ENCODE assay signal across 1 cellular context in the genomic region with DNA sequence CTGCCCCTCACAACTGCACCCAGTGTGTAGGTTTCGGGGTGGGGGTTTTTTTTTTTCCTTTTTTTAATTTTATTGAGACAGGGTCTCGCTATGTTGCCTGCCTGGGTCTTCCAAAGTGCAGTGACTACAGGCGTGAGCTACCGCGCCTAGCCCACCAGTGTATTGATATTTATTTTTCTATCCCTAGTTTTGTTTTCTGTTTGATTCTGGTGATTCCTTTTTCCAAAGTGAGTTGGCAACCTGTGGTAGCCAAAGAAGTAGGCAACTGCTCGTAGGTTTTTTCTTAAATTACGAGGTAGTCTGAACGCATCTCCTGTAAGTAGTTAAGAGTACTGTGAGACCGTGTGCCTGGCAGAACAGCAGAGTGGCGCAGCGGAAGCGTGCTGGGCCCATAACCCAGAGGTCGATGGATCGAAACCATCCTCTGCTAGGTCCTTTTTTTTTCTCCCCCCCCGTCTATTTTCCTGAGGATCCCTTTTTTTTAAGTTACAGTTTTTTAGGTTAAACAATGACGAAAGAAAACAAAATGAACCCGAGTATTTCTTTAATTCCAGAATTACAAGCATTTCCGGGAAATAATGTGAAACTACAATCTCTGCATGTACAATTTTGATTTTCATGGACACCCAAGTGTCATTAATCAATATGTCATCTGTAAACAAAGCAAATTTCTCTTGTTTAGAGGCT.
A peak's percentile ranks its signal among the peaks of the same experiment; 100 is the strongest.
TF ChIP-seq lines count a peak whose summit lies in the region.

No MANE protein-coding gene starts in this region.

TF ChIP-seq in HepG2, 621 proteins besides CTCF, POLR2A, EP300 and RAD21 (continued from another document and continues in another):
- TF ChIP-seq ZBTB46 (CRISPR knock-in tag; IDR thresholded peaks at IDR 0.05; ENCODE audit: borderline replicate concordance) (no peak), SMC3 (IDR thresholded peaks at IDR 0.05; ENCODE audit: low read length) (0 out of 2 replicates have a peak, but pooled peaks have one; percentile 3), HNRNPK (IDR thresholded peaks at IDR 0.05; ENCODE audit: low read depth, low read length, poor library complexity, severe bottlenecking) (no peak), KDM2A (CRISPR knock-in tag; IDR thresholded peaks at IDR 0.05; ENCODE audit: borderline replicate concordance, low read depth) (no peak; the same call in 1 of the 2 replicates), CHD2 (IDR thresholded peaks at IDR 0.05; ENCODE audit: low read depth, low read length) (no peak), AGO1 (IDR thresholded peaks at IDR 0.05; ENCODE audit: low read depth, low read length, poor library complexity, severe bottlenecking) (no peak), SPEN (CRISPR knock-in tag; IDR thresholded peaks at IDR 0.05; ENCODE audit: low read depth) (no peak), STAG1 (CRISPR knock-in tag; IDR thresholded peaks at IDR 0.05) (peak; percentile 19; the same call in 1 of the 2 replicates), DMAP1 (CRISPR knock-in tag; IDR thresholded peaks at IDR 0.05) (no peak), HNRNPUL1 (IDR thresholded peaks at IDR 0.05; ENCODE audit: low read depth, low read length) (no peak), TGIF2 (CRISPR knock-in tag; IDR thresholded peaks at IDR 0.05) (no peak), ZNF674 (CRISPR knock-in tag; IDR thresholded peaks at IDR 0.05; ENCODE audit: low read depth) (no peak), ZNF142 (CRISPR knock-in tag; IDR thresholded peaks at IDR 0.05) (no peak), ZNF335 (CRISPR knock-in tag; IDR thresholded peaks at IDR 0.05) (0 out of 2 replicates have a peak, but pooled peaks have one; percentile 59), ZNF772 (CRISPR knock-in tag; IDR thresholded peaks at IDR 0.05) (peak; percentile 68; the same call in 1 of the 2 replicates), ATF3 (CRISPR knock-in tag; IDR thresholded peaks at IDR 0.05) (no peak), SIX4 (CRISPR knock-in tag; IDR thresholded peaks at IDR 0.05) (0 out of 2 replicates have a peak, but pooled peaks have one; percentile 33), ZNF432 (CRISPR knock-in tag; IDR thresholded peaks at IDR 0.05; ENCODE audit: borderline replicate concordance) (no peak), FOXO1 (CRISPR knock-in tag; IDR thresholded peaks at IDR 0.05) (no peak), MTA3 (CRISPR knock-in tag; IDR thresholded peaks at IDR 0.05) (no peak), TEF (CRISPR knock-in tag; IDR thresholded peaks at IDR 0.05) (no peak), BORCS8-MEF2B (CRISPR knock-in tag; IDR thresholded peaks at IDR 0.05) (no peak), ZFP1 (CRISPR knock-in tag; IDR thresholded peaks at IDR 0.05) (peak; percentile 52; the same call in 1 of the 2 replicates), NR2F2 (IDR thresholded peaks at IDR 0.05; ENCODE audit: borderline replicate concordance, low read depth) (no peak), IRF2 (CRISPR knock-in tag; IDR thresholded peaks at IDR 0.05) (0 out of 2 replicates have a peak, but pooled peaks have one; percentile 36), HIC2 (CRISPR knock-in tag; IDR thresholded peaks at IDR 0.05; ENCODE audit: low read depth) (no peak), ZSCAN31 (CRISPR knock-in tag; IDR thresholded peaks at IDR 0.05; ENCODE audit: low read depth) (no peak; the same call in 1 of the 2 replicates), ZNF34 (CRISPR knock-in tag; IDR thresholded peaks at IDR 0.05; ENCODE audit: borderline replicate concordance) (no peak), JARID2 (CRISPR knock-in tag; IDR thresholded peaks at IDR 0.05; ENCODE audit: insufficient replicate concordance) (no peak), ZNF564 (CRISPR knock-in tag; IDR thresholded peaks at IDR 0.05) (no peak), DNMT3B (CRISPR knock-in tag; conservative IDR thresholded peaks at IDR 0.05) (no peak), NR2F6 (IDR thresholded peaks at IDR 0.05) (no peak), NR2F6 (CRISPR knock-in tag; IDR thresholded peaks at IDR 0.05) (peak; percentile 48; the same call in 1 of the 2 replicates), MED13 (CRISPR knock-in tag; IDR thresholded peaks at IDR 0.05) (no peak), PLRG1 (conservative IDR thresholded peaks at IDR 0.05) (no peak), ZFP90 (CRISPR knock-in tag; IDR thresholded peaks at IDR 0.05; ENCODE audit: borderline replicate concordance) (no peak), FOXA1 (IDR thresholded peaks at IDR 0.05) (no peak), FOXA1 (CRISPR knock-in tag; IDR thresholded peaks at IDR 0.05) (no peak), ZBTB44 (CRISPR knock-in tag; IDR thresholded peaks at IDR 0.05) (no peak), ZNF274 (CRISPR knock-in tag; IDR thresholded peaks at IDR 0.05) (no peak), ATF5 (CRISPR knock-in tag; IDR thresholded peaks at IDR 0.05; ENCODE audit: low read depth) (no peak), ZNF20 (CRISPR knock-in tag; IDR thresholded peaks at IDR 0.05) (peak; percentile 68; the same call in 1 of the 2 replicates), ZBTB38 (CRISPR knock-in tag; IDR thresholded peaks at IDR 0.05) (no peak), GATAD1 (CRISPR knock-in tag; IDR thresholded peaks at IDR 0.05) (peak; percentile 72; the same call in 1 of the 2 replicates)
- TF ChIP-seq, protein P1, sequence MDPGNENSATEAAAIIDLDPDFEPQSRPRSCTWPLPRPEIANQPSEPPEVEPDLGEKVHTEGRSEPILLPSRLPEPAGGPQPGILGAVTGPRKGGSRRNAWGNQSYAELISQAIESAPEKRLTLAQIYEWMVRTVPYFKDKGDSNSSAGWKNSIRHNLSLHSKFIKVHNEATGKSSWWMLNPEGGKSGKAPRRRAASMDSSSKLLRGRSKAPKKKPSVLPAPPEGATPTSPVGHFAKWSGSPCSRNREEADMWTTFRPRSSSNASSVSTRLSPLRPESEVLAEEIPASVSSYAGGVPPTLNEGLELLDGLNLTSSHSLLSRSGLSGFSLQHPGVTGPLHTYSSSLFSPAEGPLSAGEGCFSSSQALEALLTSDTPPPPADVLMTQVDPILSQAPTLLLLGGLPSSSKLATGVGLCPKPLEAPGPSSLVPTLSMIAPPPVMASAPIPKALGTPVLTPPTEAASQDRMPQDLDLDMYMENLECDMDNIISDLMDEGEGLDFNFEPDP (CRISPR knock-in tag; conservative IDR thresholded peaks at IDR 0.05) = no peak
- TF ChIP-seq, protein P2, sequence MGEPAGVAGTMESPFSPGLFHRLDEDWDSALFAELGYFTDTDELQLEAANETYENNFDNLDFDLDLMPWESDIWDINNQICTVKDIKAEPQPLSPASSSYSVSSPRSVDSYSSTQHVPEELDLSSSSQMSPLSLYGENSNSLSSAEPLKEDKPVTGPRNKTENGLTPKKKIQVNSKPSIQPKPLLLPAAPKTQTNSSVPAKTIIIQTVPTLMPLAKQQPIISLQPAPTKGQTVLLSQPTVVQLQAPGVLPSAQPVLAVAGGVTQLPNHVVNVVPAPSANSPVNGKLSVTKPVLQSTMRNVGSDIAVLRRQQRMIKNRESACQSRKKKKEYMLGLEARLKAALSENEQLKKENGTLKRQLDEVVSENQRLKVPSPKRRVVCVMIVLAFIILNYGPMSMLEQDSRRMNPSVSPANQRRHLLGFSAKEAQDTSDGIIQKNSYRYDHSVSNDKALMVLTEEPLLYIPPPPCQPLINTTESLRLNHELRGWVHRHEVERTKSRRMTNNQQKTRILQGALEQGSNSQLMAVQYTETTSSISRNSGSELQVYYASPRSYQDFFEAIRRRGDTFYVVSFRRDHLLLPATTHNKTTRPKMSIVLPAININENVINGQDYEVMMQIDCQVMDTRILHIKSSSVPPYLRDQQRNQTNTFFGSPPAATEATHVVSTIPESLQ (CRISPR knock-in tag; conservative IDR thresholded peaks at IDR 0.05) = no peak
- TF ChIP-seq, protein P3, sequence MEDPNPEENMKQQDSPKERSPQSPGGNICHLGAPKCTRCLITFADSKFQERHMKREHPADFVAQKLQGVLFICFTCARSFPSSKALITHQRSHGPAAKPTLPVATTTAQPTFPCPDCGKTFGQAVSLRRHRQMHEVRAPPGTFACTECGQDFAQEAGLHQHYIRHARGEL (CRISPR knock-in tag; IDR thresholded peaks at IDR 0.05) = no peak
